In genomic region chr2:85733121-85733960, GRCh38 we compare ENCODE assay signal across 24 cellular contexts. TPM values are rescaled to one million over a fixed set of nuclear protein-coding genes. Genes with fewer than 3 reads are reported as not detected.
DNase-seq lines count a peak whose midpoint lies in the region; ATAC-seq and TF ChIP-seq lines count a peak whose summit lies in the region.
"Had no signal": no experiment of that assay in that cellular context is flagged by ENCODE, and none has a peak within 500 bp of the region (broad histone marks: within the 10 kb centered on the region; RNA-seq: fewer than 3 reads in every experiment).

No MANE protein-coding gene starts in this region.

- H3K4me1 ChIP-seq in right atrium auricular region = peaks cover 0 to 27% of the 10 kb centered on the region in 2 donors
- H3K4me1 ChIP-seq in vagina = peaks cover 58% of the 10 kb centered on the region
- H3K4me1 ChIP-seq: foreskin keratinocyte, parathyroid adenoma had no signal

- no peaks in the 10 kb centered on the region for H3K36me3 ChIP-seq in right atrium auricular region
- no peaks in the 10 kb centered on the region for H3K36me3 ChIP-seq in vagina
- H3K36me3 ChIP-seq in H7 (replicated peaks; ENCODE audit: control insufficient read depth, insufficient read depth, low read length) = no peaks in the 10 kb centered on the region
- H3K36me3 ChIP-seq: cardiac muscle cell, Peyer's patch, uterus had no signal

- TF ChIP-seq POLR2A in vagina (IDR thresholded peaks at IDR 0.05) = no peak

- ATAC-seq in Right ventricle myocardium inferior (no peak), HG03097 (IDR thresholded peaks at IDR 0.05; ENCODE audit: low FRiP score, unreplicated experiment) (no peak), HG03469 (IDR thresholded peaks at IDR 0.05; ENCODE audit: unreplicated experiment) (no peak)
- ATAC-seq: activated CD8-positive, alpha-beta T cell treated with anti-CD3 and anti-CD28 coated beads for 36 hours; activated naive CD8-positive, alpha-beta T cell treated with anti-CD3 and anti-CD28 coated beads, Interleukin-2, amount 50 U/mL, for 24 hours; foreskin keratinocyte; T-cell had no signal

- DNase-seq in right atrium auricular region (ENCODE audit: low spot score) (no peak), Right ventricle myocardium inferior (ENCODE audit: missing footprints) (no peak), SHP77 (lab: John Stamatoyannopoulos, UW) (peak; percentile 41 to 62), left kidney (ENCODE audit: low read depth, low spot score) (peak; percentile 86), vagina (ENCODE audit: extremely low spot score in 2 of 2) (no peak), H7 (no peak)
- DNase-seq: activated CD8-positive, alpha-beta T cell treated with anti-CD3 and anti-CD28 coated beads for 36 hours; activated naive CD8-positive, alpha-beta T cell treated with anti-CD3 and anti-CD28 coated beads, Interleukin-2, amount 50 U/mL, for 24 hours; endodermal cell; foreskin keratinocyte; GF-D8; NCI-H187; NCI-H69; stimulated activated naive CD4-positive, alpha-beta T cell; T-cell; uterus had no signal

- H3K27me3 ChIP-seq in right atrium auricular region (no peaks in the 10 kb centered on the region), vagina (no peaks in the 10 kb centered on the region), H7 (ENCODE audit: control insufficient read depth, insufficient read depth, low read length) (no peaks in the 10 kb centered on the region)
- H3K27me3 ChIP-seq: cardiac muscle cell, Peyer's patch, uterus had no signal

- H3K9me3 ChIP-seq in right atrium auricular region (no peaks in the 10 kb centered on the region), vagina (no peaks in the 10 kb centered on the region)
- H3K9me3 ChIP-seq: Peyer's patch, uterus had no signal

- H3K27ac ChIP-seq in right atrium auricular region (peak overlapping the region; percentile 19 to 21), vagina (peak overlapping the region; percentile 49)
- H3K27ac ChIP-seq: cardiac muscle cell, foreskin keratinocyte, parathyroid adenoma, Peyer's patch, VCaP had no signal

- no peak for TF ChIP-seq CTCF in right atrium auricular region (IDR thresholded peaks at IDR 0.05)
- no peak for TF ChIP-seq CTCF in vagina (IDR thresholded peaks at IDR 0.05)

- no peak overlapping the region for H3K4me3 ChIP-seq in right atrium auricular region
- H3K4me3 ChIP-seq in vagina = no peak overlapping the region
- no peak overlapping the region for H3K4me3 ChIP-seq in H7 (ENCODE audit: insufficient read depth, low read depth, low read length)
- H3K4me3 ChIP-seq: cardiac muscle cell, Peyer's patch, uterus had no signal

- intact Hi-C loops in Right ventricle myocardium inferior (cut with DNase I) = no loop called here
- intact Hi-C loops in vagina (cut with DNase I) = no loop called here

RNA-seq across cellular contexts. Expression of gene ATOH8, which starts 20.4 kb away (rescaled TPM):
- total RNA-seq in right atrium auricular region (100 to 1,000 TPM in 1 of 2 donors, 10 to 100 TPM in 1; 35.1 to 116 TPM), Right ventricle myocardium inferior (29.1 TPM), vagina (66.5 TPM)
- total RNA-seq in H7 (2014; rRNA removed; shearing (Covaris generic)) = 0.33 and 1.1 TPM in 2 replicates
- total RNA-seq: activated CD8-positive, alpha-beta T cell treated with anti-CD3 and anti-CD28 coated beads for 36 hours; foreskin keratinocyte had no signal

RNA-seq across cellular contexts. Expression of gene GNLY, which starts 39.2 kb away (rescaled TPM):
- total RNA-seq in right atrium auricular region (1 to 10 TPM in 1 of 2 donors, not detected in 1; 1.4 TPM), Right ventricle myocardium inferior (3.4 TPM), vagina (3.2 TPM)
- not detected in 2 replicates for total RNA-seq in H7 (2014; rRNA removed; shearing (Covaris generic))
- total RNA-seq: cardiac muscle cell, endodermal cell, foreskin keratinocyte, HT1080, MCF 10A had no signal

Comparison
In these comparisons a context has a peak if more than half of its experiments do, and no peak if none do; other contexts are left out.
1. DNase-seq: peak in SHP77 (2 of 2) and left kidney (single experiment); none in right atrium auricular region (single experiment), Right ventricle myocardium inferior (single experiment), vagina (0 of 2) and H7 (single experiment).
2. RNA of gene ATOH8, which starts 20.4 kb away (total RNA-seq): 35.1 to 116 TPM in right atrium auricular region, 66.5 TPM in vagina (single experiment) and 29.1 TPM in Right ventricle myocardium inferior (single experiment); 0.33 to 1.1 TPM in H7; every median in the first group is over 10 times any median in the second.